ENCODE assay signal across 8 cellular contexts in the genomic region with DNA sequence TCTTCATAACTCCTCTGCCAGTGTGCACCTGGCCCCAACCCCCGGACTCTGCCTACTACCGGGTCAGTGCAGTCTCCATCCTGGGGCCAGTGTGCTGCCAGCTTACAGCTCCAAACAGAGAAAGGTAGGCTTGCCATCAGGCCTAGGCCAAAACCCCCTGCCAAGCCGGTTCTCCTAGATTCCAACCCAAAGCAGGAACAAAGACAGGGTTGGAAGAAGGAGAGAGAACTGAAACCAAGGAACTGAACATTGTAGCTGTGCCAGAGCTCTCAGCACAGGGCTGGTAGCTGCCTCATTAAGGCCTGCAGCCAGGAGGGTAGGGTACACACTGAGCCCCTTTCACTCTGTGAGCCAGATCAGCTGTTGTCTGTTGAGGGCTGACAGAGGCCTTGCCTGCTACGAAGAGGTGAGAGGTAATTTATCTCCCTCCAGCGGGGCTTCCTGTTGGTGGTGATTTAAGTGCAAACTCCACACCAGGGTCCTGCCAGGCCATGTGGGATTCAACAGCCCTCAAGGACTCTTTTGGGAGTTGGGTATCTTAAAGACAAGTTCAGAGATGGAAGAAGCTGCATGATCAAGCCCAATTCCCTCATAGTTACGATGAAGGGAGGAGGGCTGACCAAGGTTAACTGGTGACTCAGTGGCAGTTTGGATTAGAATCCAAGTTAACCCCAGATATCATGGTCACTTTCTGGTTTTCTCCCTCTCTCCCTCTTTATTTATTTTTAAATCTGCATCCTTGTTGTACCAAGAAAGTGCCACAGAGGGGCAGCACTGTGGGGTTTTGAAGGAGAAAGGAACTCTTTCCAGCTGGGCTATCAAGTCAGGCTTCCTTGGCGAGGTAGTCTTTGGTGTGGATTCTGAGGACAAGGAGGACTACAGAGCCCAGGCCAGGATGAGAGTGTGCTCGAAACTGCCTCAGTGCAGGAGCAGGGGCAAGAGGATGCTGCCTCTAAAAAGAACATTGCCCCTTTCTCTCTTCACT. TPM values are rescaled to one million over a fixed set of nuclear protein-coding genes. Genes with fewer than 3 reads are reported as not detected.
A peak's percentile ranks its signal among the peaks of the same experiment; 100 is the strongest.
DNase-seq lines count a peak whose midpoint lies in the region; ATAC-seq, FAIRE-seq and TF ChIP-seq lines count a peak whose summit lies in the region.

No MANE protein-coding gene starts in this region.

- H3K9ac ChIP-seq in HepG2 (ENCODE audit: insufficient read depth, low read depth, low read length), result no peak overlapping the region

- H3K79me2 ChIP-seq in HepG2 (ENCODE audit: insufficient read depth, low read length), result no peaks in the 10 kb centered on the region

- no peak overlapping the region for H3K4me2 ChIP-seq in HepG2 (ENCODE audit: low read depth, low read length)

- DNase-seq in A673 (ENCODE audit: low spot score) (peak; percentile 84), HTR-8/SVneo (ENCODE audit: insufficient read length, low spot score) (peak; percentile 13), HepG2 (ENCODE audit: low spot score) (no peak), omental fat pad (ENCODE audit: low spot score) (no peak)
- no peak for DNase-seq in effector CD8-positive, alpha-beta T cell (lab: John Stamatoyannopoulos, UW)

- WGBS in HepG2 (ENCODE audit: low lambda C conversion rate), result 17% methylated on average over 7 of the region's 8 CpGs

- intact Hi-C loops in A673 (cut with micrococcal nuclease; ENCODE audit: unreplicated experiment), result no loop called here
- intact Hi-C loops in HepG2 (cut with micrococcal nuclease; ENCODE audit: unreplicated experiment), result loop anchor here (1.0 kb wide), 1 partner anchor 140 kb away; no protein-coding TSS in a partner anchor

- no peak overlapping the region for H3K4me3 Mint-ChIP-seq in brain

- TF ChIP-seq EP300 in HepG2 (IDR thresholded peaks at IDR 0.05; ENCODE audit: low read depth in 2 of 2, low read length in 2 of 2), result no peak
- TF ChIP-seq EP300 in HepG2 (CRISPR knock-in tag; IDR thresholded peaks at IDR 0.05; ENCODE audit: borderline replicate concordance), result no peak

- H3K9me3 ChIP-seq in A673 (ENCODE audit: low read depth, low read length, poor library complexity, severe bottlenecking), result no peaks in the 10 kb centered on the region
- no peaks in the 10 kb centered on the region for H3K9me3 ChIP-seq in HepG2 (ENCODE audit: low read length)

- H3K9me3 Mint-ChIP-seq in brain, result no peaks in the 10 kb centered on the region

- no peak overlapping the region for H2AFZ ChIP-seq in HepG2 (ENCODE audit: low read length)

- FAIRE-seq in HTR-8/SVneo (lab: Jason Lieb, UNC) (no peak), HepG2 (lab: Jason Lieb, UNC) (no peak)

- POLR2A ChIA-PET in A673 (lab: Charles Lee; ENCODE audit: low non-redundant PET) (no interaction called here), HepG2 (lab: Yijun Ruan, JAX) (no interaction called here)

- TF ChIP-seq CTCF in A673 (conservative IDR thresholded peaks at IDR 0.05; ENCODE audit: low read depth, low read length) (peak; percentile 76), brain (conservative IDR thresholded peaks at IDR 0.05) (peak; percentile 57 to 66), HepG2 (CRISPR knock-in tag; IDR thresholded peaks at IDR 0.05) (peak; percentile 19; the same call in 1 of the 2 replicates), omental fat pad (IDR thresholded peaks at IDR 0.05) (no peak)

- peaks cover 38% of the 10 kb centered on the region for H3K36me3 Mint-ChIP-seq in brain

- H4K20me1 ChIP-seq in HepG2 (ENCODE audit: insufficient read depth, low read length), result no peaks in the 10 kb centered on the region

- H3K36me3 ChIP-seq in A673 (ENCODE audit: insufficient read depth, low read length, poor library complexity, severe bottlenecking), result peaks cover 90% of the 10 kb centered on the region
- no peaks in the 10 kb centered on the region for H3K36me3 ChIP-seq in HepG2 (replicated peaks in 1 of 2; ENCODE audit: control insufficient read depth in 1 of 2, insufficient read depth in 2 of 2, low read length in 2 of 2)

- peaks cover 82% of the 10 kb centered on the region for H3K4me1 ChIP-seq in A673 (ENCODE audit: insufficient read depth, low read length, poor library complexity, severe bottlenecking)
- no peaks in the 10 kb centered on the region for H3K4me1 ChIP-seq in HepG2 (ENCODE audit: insufficient read depth, low read length)

- no peaks in the 10 kb centered on the region for H3K27me3 Mint-ChIP-seq in brain

- ATAC-seq in HepG2 (peak; percentile 18; the same call in 1 of the 3 replicates), GM18867 (IDR thresholded peaks at IDR 0.05; ENCODE audit: unreplicated experiment) (no peak), GM21447 (IDR thresholded peaks at IDR 0.05; ENCODE audit: unreplicated experiment) (no peak), omental fat pad (ENCODE audit: low FRiP score) (no peak)

- in situ Hi-C loops in HepG2 (cut with HindIII; ENCODE audit: extremely low pct_ligation_motif_present, low pct_unique_long_range_greater_than_20kb), result no loop called here

- no TSS peak for BruUV-seq in A673 (replicated peaks; lab: Mats Ljungman, UMichigan)
- BruUV-seq in HepG2 (replicated peaks; lab: Mats Ljungman, UMichigan), result no TSS peak

- CTCF ChIA-PET in A673 (lab: Charles Lee), result interaction anchor here (0.6 to 1.7 kb wide), 5 partner anchors 19 to 139 kb away, joined by 3 to 8 read pairs (median 4); no protein-coding TSS in a partner anchor
- CTCF ChIA-PET in HepG2 (lab: Yijun Ruan, JAX; ENCODE audit: low intra/inter-chr PET ratio, low total read pairs), result interaction anchor here (1.7 kb wide), 1 partner anchor 140 kb away, joined by 19 read pairs; no protein-coding TSS in a partner anchor

- H3K27me3 ChIP-seq in A673 (replicated peaks; ENCODE audit: insufficient read depth, low read depth, low read length, poor library complexity) (no peaks in the 10 kb centered on the region), HepG2 (ENCODE audit: control insufficient read depth in 1 of 2, insufficient read depth in 2 of 2, low read length in 2 of 2) (no peaks in the 10 kb centered on the region; a peak in 3 of 5 replicates)

- peaks cover 49% of the 10 kb centered on the region for H3K4me1 Mint-ChIP-seq in brain

- H3K27ac Mint-ChIP-seq in brain, result peak overlapping the region in 4 of 5 experiments; percentile 20 to 79 (median 55)

- no peak for TF ChIP-seq POLR2A in HepG2 (IDR thresholded peaks at IDR 0.05; ENCODE audit: insufficient read depth in 1 of 2, low read depth in 2 of 2, low read length in 2 of 2)

- no peak for TF ChIP-seq RAD21 in HepG2 (CRISPR knock-in tag; IDR thresholded peaks at IDR 0.05)

- no peak overlapping the region for H3K4me3 ChIP-seq in A673 (ENCODE audit: low read depth, low read length, poor library complexity, severe bottlenecking)
- H3K4me3 ChIP-seq in HepG2 (replicated peaks in 1 of 3; ENCODE audit: insufficient read depth in 1 of 3, low read depth in 2 of 3, low read length in 3 of 3), result no peak overlapping the region

- H3K27ac ChIP-seq in A673 (ENCODE audit: low read depth, low read length, poor library complexity, severe bottlenecking) (peak overlapping the region; percentile 79), HepG2 (ENCODE audit: extremely low read length, insufficient read depth, low read length) (no peak overlapping the region)

TF ChIP-seq in HepG2, 621 proteins besides CTCF, POLR2A, EP300 and RAD21 (continues in another document):
- TF ChIP-seq ZNF382 (CRISPR knock-in tag; IDR thresholded peaks at IDR 0.05; ENCODE audit: borderline replicate concordance) (no peak), CHCHD3 (CRISPR knock-in tag; IDR thresholded peaks at IDR 0.05) (no peak), SOX6 (IDR thresholded peaks at IDR 0.05) (no peak), SOX6 (CRISPR knock-in tag; IDR thresholded peaks at IDR 0.05) (no peak), FOXK2 (IDR thresholded peaks at IDR 0.05) (no peak), GABPA (IDR thresholded peaks at IDR 0.05; ENCODE audit: low read depth, low read length) (no peak), GABPA (CRISPR knock-in tag; IDR thresholded peaks at IDR 0.05; ENCODE audit: low read depth) (no peak), STAG1 (CRISPR knock-in tag; IDR thresholded peaks at IDR 0.05) (peak; percentile 17; the same call in 1 of the 2 replicates)
- TF ChIP-seq, protein P1, sequence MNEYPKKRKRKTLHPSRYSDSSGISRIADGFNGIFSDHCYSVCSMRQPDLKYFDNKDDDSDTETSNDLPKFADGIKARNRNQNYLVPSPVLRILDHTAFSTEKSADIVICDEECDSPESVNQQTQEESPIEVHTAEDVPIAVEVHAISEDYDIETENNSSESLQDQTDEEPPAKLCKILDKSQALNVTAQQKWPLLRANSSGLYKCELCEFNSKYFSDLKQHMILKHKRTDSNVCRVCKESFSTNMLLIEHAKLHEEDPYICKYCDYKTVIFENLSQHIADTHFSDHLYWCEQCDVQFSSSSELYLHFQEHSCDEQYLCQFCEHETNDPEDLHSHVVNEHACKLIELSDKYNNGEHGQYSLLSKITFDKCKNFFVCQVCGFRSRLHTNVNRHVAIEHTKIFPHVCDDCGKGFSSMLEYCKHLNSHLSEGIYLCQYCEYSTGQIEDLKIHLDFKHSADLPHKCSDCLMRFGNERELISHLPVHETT (CRISPR knock-in tag; conservative IDR thresholded peaks at IDR 0.05), result no peak

RNA-seq across cellular contexts. Expression of gene CYRIA, which starts 48.1 kb away (rescaled TPM):
- total RNA-seq in A673 (2021) (183 TPM in 2 replicates), HepG2 (2016; rRNA removed; fragmentation: Illumina TruSeq; extraction: Trizol) (not detected in 2 replicates), omental fat pad (10 to 100 TPM; 11.0 to 25.7 (median 15.1) TPM)
- polyA plus RNA-seq in brain (ENCODE audit: insufficient read depth, low read depth, low replicate concordance) (5.7 TPM), HepG2 (2011; rRNA removed) (0.09 TPM in 1 of 2 replicates, not detected in the other)
- total RNA-seq in HepG2 (2016; cell fraction: cytosol; rRNA removed; fragmentation: Illumina TruSeq; extraction: Trizol; ENCODE audit: low read depth), result not detected in 2 replicates
- total RNA-seq in HepG2 (2016; cell fraction: insoluble cytoplasmic fraction; rRNA removed; fragmentation: Illumina TruSeq; extraction: Trizol), result not detected in 2 replicates
- not detected in 2 replicates for total RNA-seq in HepG2 (2016; cell fraction: membrane; rRNA removed; fragmentation: Illumina TruSeq; extraction: Trizol)
- total RNA-seq in HepG2 (2016; cell fraction: nucleus; rRNA removed; fragmentation: Illumina TruSeq; extraction: Trizol), result not detected in 2 replicates
- not detected in 2 replicates for polyA plus RNA-seq in HepG2 (2011; cell fraction: cytosol; rRNA removed)
- 0.07 TPM in 1 of 2 replicates, not detected in the other for polyA plus RNA-seq in HepG2 (2011; cell fraction: nucleus; rRNA removed)
- not detected in 2 replicates for polyA plus RNA-seq in HepG2 (2012)
- not detected in 2 replicates for polyA plus RNA-seq in HepG2 (2016; cell fraction: cytosol; fragmentation: Illumina TruSeq; extraction: Trizol; ENCODE audit: low read depth)
- 0.12 TPM in 1 of 2 replicates, not detected in the other for polyA plus RNA-seq in HepG2 (2016; cell fraction: insoluble cytoplasmic fraction; fragmentation: Illumina TruSeq; extraction: Trizol; ENCODE audit: low read depth)
- not detected in 2 replicates for polyA plus RNA-seq in HepG2 (2016; cell fraction: membrane; fragmentation: Illumina TruSeq; extraction: Trizol; ENCODE audit: low read depth)
- not detected in 2 replicates for polyA plus RNA-seq in HepG2 (2016; cell fraction: nucleus; fragmentation: Illumina TruSeq; extraction: Trizol; ENCODE audit: insufficient read depth, low read depth)
- not detected in 2 replicates for polyA minus RNA-seq in HepG2 (2011; rRNA and poly(A)+ RNA removed; ENCODE audit: low replicate concordance)
- polyA minus RNA-seq in HepG2 (2011; cell fraction: cytosol; rRNA and poly(A)+ RNA removed), result not detected in 2 replicates
- not detected in 2 replicates for polyA minus RNA-seq in HepG2 (2011; cell fraction: nucleus; rRNA and poly(A)+ RNA removed)

Comparison
In these comparisons a context has a peak if more than half of its experiments do, and no peak if none do; other contexts are left out.
1. DNase-seq: peak in A673 (single experiment) and HTR-8/SVneo (single experiment); none in HepG2 (single experiment), effector CD8-positive, alpha-beta T cell (single experiment) and omental fat pad (single experiment).
2. CTCF ChIP-seq: peak in A673 (single experiment), brain (2 of 2) and HepG2 (single experiment); none in omental fat pad (0 of 3).
3. RNA of gene CYRIA, which starts 48.1 kb away (total RNA-seq): 183 TPM in A673 and 11.0 to 25.7 TPM in omental fat pad; not detected in HepG2; every median in the first group is over 10 times any median in the second.